Comparison of ENCODE assay signal across 16 cellular contexts in the genomic region with DNA sequence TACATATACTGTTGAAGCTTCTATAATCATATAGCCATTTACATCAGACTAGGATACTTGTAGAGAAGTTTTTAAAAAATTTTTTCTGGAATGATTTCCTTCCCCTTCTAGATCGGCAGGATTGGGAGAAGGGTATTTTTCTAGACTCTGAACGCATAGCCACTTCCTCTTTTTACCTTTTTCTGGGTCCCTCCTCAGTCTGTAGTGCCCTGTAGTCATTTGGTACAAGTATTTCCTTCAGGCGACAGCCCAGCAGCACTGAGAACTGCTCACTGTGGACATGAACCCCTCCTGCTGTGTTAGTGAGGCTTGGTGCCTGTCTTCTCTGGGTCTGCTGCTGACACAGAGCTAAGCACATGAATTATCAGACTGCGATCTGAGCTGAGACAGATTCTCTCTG.
A peak's percentile ranks its signal among the peaks of the same experiment; 100 is the strongest.
DNase-seq lines count a peak whose midpoint lies in the region; ATAC-seq and TF ChIP-seq lines count a peak whose summit lies in the region.
"Had no signal": no experiment of that assay in that cellular context is flagged by ENCODE, and none has a peak within 500 bp of the region (broad histone marks: within the 10 kb centered on the region; RNA-seq: fewer than 3 reads in every experiment).

No MANE protein-coding gene starts in this region.

- H3K79me1 ChIP-seq in mesenchymal stem cell (replicated peaks; ENCODE audit: low read length, poor library complexity, severe bottlenecking), result peaks cover 39% of the 10 kb centered on the region

- H2BK5ac ChIP-seq in mesenchymal stem cell (ENCODE audit: low read depth, low read length, poor library complexity, severe bottlenecking), result no peak overlapping the region

- H2BK15ac ChIP-seq in mesenchymal stem cell (ENCODE audit: low read depth, poor library complexity, severe bottlenecking), result no peak overlapping the region

- WGBS in mesenchymal stem cell, result 94% methylated on average over 2 of the region's 4 CpGs

- H3K4me3 Mint-ChIP-seq in HFFc6 (no peak overlapping the region), Caco-2 (ENCODE audit: unreplicated experiment) (no peak overlapping the region)
- H3K4me3 Mint-ChIP-seq: activated CD4-positive, alpha-beta T cell treated with anti-CD3 and anti-CD28 coated beads for 36 hours; brain; CD4-positive, alpha-beta T cell; stimulated activated memory B cell treated with anti-CD40 and anti-IgM and Interleukin-4, amounts not matched to agents 10 μg/mL and 1 μg/mL and 100 μg/mL, for 72 hours had no signal

- H3K4me2 ChIP-seq in mesenchymal stem cell (ENCODE audit: low read length, poor library complexity, severe bottlenecking), result no peak overlapping the region
- H3K4me2 ChIP-seq: SK-N-SH had no signal

- CTCF ChIA-PET in Caco-2 (lab: Charles Lee), result no interaction called here

- no peak overlapping the region for H2BK12ac ChIP-seq in mesenchymal stem cell (ENCODE audit: low read length in 2 of 2)

- no peak overlapping the region for H3K27ac ChIP-seq in mesenchymal stem cell (ENCODE audit: low read length, poor library complexity, severe bottlenecking)
- H3K27ac ChIP-seq: epithelial cell of prostate had no signal

- no peak overlapping the region for H3K4me3 ChIP-seq in mesenchymal stem cell (ENCODE audit: insufficient read depth in 1 of 2, low read depth in 1 of 2, low read length in 2 of 2)
- no peak overlapping the region for H3K4me3 ChIP-seq in Caco-2 (ENCODE audit: low read depth, low read length)

- H2AK5ac ChIP-seq in mesenchymal stem cell (ENCODE audit: low read length, severe bottlenecking), result no peak overlapping the region

- peak overlapping the region; percentile 2; the same call in 1 of the 2 replicates for H3K27ac Mint-ChIP-seq in HFFc6
- H3K27ac Mint-ChIP-seq in Caco-2 (ENCODE audit: unreplicated experiment), result no peak overlapping the region
- H3K27ac Mint-ChIP-seq: activated CD4-positive, alpha-beta T cell treated with anti-CD3 and anti-CD28 coated beads for 36 hours; CD4-positive, alpha-beta T cell; stimulated activated memory B cell treated with anti-CD40 and anti-IgM and Interleukin-4, amounts not matched to agents 10 μg/mL and 1 μg/mL and 100 μg/mL, for 72 hours had no signal

- H3K4ac ChIP-seq in mesenchymal stem cell (ENCODE audit: low read depth in 1 of 2, low read length in 2 of 2), result no peak overlapping the region

- no peaks in the 10 kb centered on the region for H3K9me3 Mint-ChIP-seq in HFFc6
- peaks cover 9% of the 10 kb centered on the region for H3K9me3 Mint-ChIP-seq in Caco-2 (ENCODE audit: unreplicated experiment)
- H3K9me3 Mint-ChIP-seq: CD4-positive, alpha-beta T cell; stimulated activated memory B cell treated with anti-CD40 and anti-IgM and Interleukin-4, amounts not matched to agents 10 μg/mL and 1 μg/mL and 100 μg/mL, for 72 hours had no signal

- no peak overlapping the region for H2BK120ac ChIP-seq in mesenchymal stem cell (ENCODE audit: low read depth, low read length)

- TF ChIP-seq CTCF in HFFc6 (IDR thresholded peaks at IDR 0.05) (no peak), Caco-2 (IDR thresholded peaks at IDR 0.05; ENCODE audit: insufficient read depth in 1 of 2, low read depth in 1 of 2, low read length in 1 of 2, severe bottlenecking in 1 of 2, unreplicated experiment in 1 of 2) (no peak)

- H3K36me3 Mint-ChIP-seq in HFFc6 (ENCODE audit: low read depth) (0 out of 2 replicates have a peak, but pooled peaks cover 4% of the 10 kb centered on the region), Caco-2 (ENCODE audit: insufficient read depth, unreplicated experiment) (peaks cover 14% of the 10 kb centered on the region)
- H3K36me3 Mint-ChIP-seq: stimulated activated memory B cell treated with anti-CD40 and anti-IgM and Interleukin-4, amounts not matched to agents 10 μg/mL and 1 μg/mL and 100 μg/mL, for 72 hours had no signal

- H3K4me1 Mint-ChIP-seq in HFFc6 (ENCODE audit: low read depth), result peaks cover 8% of the 10 kb centered on the region
- peaks cover 6% of the 10 kb centered on the region for H3K4me1 Mint-ChIP-seq in Caco-2 (ENCODE audit: low read depth, unreplicated experiment)
- H3K4me1 Mint-ChIP-seq: activated CD4-positive, alpha-beta T cell treated with anti-CD3 and anti-CD28 coated beads for 36 hours had no signal

- no peak overlapping the region for H4K91ac ChIP-seq in mesenchymal stem cell (ENCODE audit: low read length)

- no peak overlapping the region for H3K9ac ChIP-seq in mesenchymal stem cell (ENCODE audit: low read length)
- H3K9ac ChIP-seq: SK-N-SH had no signal

- H3K4me1 ChIP-seq in mesenchymal stem cell (ENCODE audit: control insufficient read depth, insufficient read depth, low read depth, low read length), result peaks cover 9% of the 10 kb centered on the region
- H3K4me1 ChIP-seq in Caco-2, result 0 out of 2 replicates have a peak, but pooled peaks cover 3% of the 10 kb centered on the region

- POLR2A ChIA-PET in Caco-2 (lab: Charles Lee), result no interaction called here

- H2AFZ ChIP-seq in mesenchymal stem cell (ENCODE audit: low read depth, low read length), result no peak overlapping the region

- intact Hi-C loops in Caco-2 (cut with micrococcal nuclease; ENCODE audit: unreplicated experiment), result no loop called here

- H3K27me3 Mint-ChIP-seq in HFFc6 (ENCODE audit: insufficient read depth) (no peaks in the 10 kb centered on the region), Caco-2 (ENCODE audit: insufficient read depth, unreplicated experiment) (no peaks in the 10 kb centered on the region)
- H3K27me3 Mint-ChIP-seq: activated CD4-positive, alpha-beta T cell treated with anti-CD3 and anti-CD28 coated beads for 36 hours; brain; CD4-positive, alpha-beta T cell had no signal

- peak overlapping the region in 1 of 2 experiments; percentile 50 for H3K18ac ChIP-seq in mesenchymal stem cell (ENCODE audit: low read depth in 1 of 2, low read length in 2 of 2)

- ATAC-seq in GM18870 (IDR thresholded peaks at IDR 0.05; ENCODE audit: unreplicated experiment), result peak; percentile 79
- peak; percentile 72 for ATAC-seq in HG03354 (IDR thresholded peaks at IDR 0.05; ENCODE audit: poor library complexity, severe bottlenecking, unreplicated experiment)
- ATAC-seq in GM21360 (IDR thresholded peaks at IDR 0.05; ENCODE audit: unreplicated experiment), result no peak
- ATAC-seq: activated CD4-positive, alpha-beta T cell treated with anti-CD3 and anti-CD28 coated beads for 36 hours; stimulated activated memory B cell treated with anti-CD40 and anti-IgM and Interleukin-4, amounts not matched to agents 10 μg/mL and 1 μg/mL and 100 μg/mL, for 72 hours had no signal

- peak overlapping the region; percentile 10 for H4K8ac ChIP-seq in mesenchymal stem cell (ENCODE audit: low read length)

- no peak for DNase-seq in HFFc6
- no peak for DNase-seq in mesenchymal stem cell
- no peak for DNase-seq in erythroblast (lab: John Stamatoyannopoulos, UW)
- no peak for DNase-seq in Caco-2
- no peak for DNase-seq in activated T-cell treated with anti-CD3 and anti-CD28 coated beads for 4 hours
- DNase-seq: activated CD4-positive, alpha-beta T cell treated with anti-CD3 and anti-CD28 coated beads for 36 hours; activated effector memory CD4-positive, alpha-beta T cell treated with anti-CD3 and anti-CD28 coated beads, Interleukin-2, amount 50 U/mL, for 16 hours; CD4-positive, alpha-beta T cell; NK-92 treated with Interleukin-12 subunit alpha and Interleukin-12 subunit beta, amount 100 ng/mL, for 24 hours; SK-N-SH had no signal

- peak overlapping the region in 1 of 2 experiments; percentile 74 for H3K23ac ChIP-seq in mesenchymal stem cell (ENCODE audit: low read length in 2 of 2)

- H3K36me3 ChIP-seq in mesenchymal stem cell (ENCODE audit: control insufficient read depth in 1 of 2, insufficient read depth in 2 of 2, low read depth in 1 of 2, low read length in 2 of 2) (peaks cover 12 to 35% of the 10 kb centered on the region in 2 experiments), Caco-2 (ENCODE audit: control insufficient read depth, insufficient read depth, low read length) (no peaks in the 10 kb centered on the region)

- no peaks in the 10 kb centered on the region for H3K9me3 ChIP-seq in mesenchymal stem cell (ENCODE audit: control insufficient read depth, low read length)
- no peaks in the 10 kb centered on the region for H3K9me3 ChIP-seq in Caco-2
- H3K9me3 ChIP-seq: SK-N-SH had no signal

- H3K27me3 ChIP-seq in mesenchymal stem cell (ENCODE audit: control insufficient read depth in 1 of 2, insufficient read depth in 1 of 2, low read length in 2 of 2), result no peaks in the 10 kb centered on the region
- H3K27me3 ChIP-seq in Caco-2 (replicated peaks; ENCODE audit: control insufficient read depth, insufficient read depth, low read length), result no peaks in the 10 kb centered on the region

- no peak for TF ChIP-seq POLR2A in erythroblast (IDR thresholded peaks at IDR 0.05; ENCODE audit: low read length)

- BruUV-seq in Caco-2 (replicated peaks; lab: Mats Ljungman, UMichigan), result no TSS peak

- no peak overlapping the region for H3K14ac ChIP-seq in mesenchymal stem cell (ENCODE audit: low read length in 2 of 2)
